In the genomic region with DNA sequence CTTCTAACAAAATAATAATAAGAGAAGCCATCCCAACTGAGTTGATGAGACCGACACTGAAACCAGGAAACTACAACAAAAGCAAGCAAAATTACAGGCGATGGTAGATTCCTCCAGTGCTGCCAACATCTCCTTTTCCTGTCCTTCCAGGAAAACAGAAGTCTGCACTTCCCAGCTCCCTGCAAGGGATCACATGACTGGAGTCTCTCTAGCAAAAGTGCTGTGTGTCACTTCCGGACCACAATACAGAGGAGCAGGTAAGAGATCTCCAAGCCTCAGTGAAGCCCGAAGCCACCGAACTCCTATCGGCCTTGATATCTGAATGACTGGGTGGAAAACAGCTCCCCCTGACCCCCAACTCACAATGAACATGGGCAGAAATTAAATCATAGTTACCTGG, we compare ENCODE assay signal across 1 cellular context.
TF ChIP-seq lines count a peak whose summit lies in the region.

No MANE protein-coding gene starts in this region.

TF ChIP-seq in WTC11, 78 proteins besides CTCF, POLR2A, EP300 and RAD21 (continued from another document):
- TF ChIP-seq, protein P1, sequence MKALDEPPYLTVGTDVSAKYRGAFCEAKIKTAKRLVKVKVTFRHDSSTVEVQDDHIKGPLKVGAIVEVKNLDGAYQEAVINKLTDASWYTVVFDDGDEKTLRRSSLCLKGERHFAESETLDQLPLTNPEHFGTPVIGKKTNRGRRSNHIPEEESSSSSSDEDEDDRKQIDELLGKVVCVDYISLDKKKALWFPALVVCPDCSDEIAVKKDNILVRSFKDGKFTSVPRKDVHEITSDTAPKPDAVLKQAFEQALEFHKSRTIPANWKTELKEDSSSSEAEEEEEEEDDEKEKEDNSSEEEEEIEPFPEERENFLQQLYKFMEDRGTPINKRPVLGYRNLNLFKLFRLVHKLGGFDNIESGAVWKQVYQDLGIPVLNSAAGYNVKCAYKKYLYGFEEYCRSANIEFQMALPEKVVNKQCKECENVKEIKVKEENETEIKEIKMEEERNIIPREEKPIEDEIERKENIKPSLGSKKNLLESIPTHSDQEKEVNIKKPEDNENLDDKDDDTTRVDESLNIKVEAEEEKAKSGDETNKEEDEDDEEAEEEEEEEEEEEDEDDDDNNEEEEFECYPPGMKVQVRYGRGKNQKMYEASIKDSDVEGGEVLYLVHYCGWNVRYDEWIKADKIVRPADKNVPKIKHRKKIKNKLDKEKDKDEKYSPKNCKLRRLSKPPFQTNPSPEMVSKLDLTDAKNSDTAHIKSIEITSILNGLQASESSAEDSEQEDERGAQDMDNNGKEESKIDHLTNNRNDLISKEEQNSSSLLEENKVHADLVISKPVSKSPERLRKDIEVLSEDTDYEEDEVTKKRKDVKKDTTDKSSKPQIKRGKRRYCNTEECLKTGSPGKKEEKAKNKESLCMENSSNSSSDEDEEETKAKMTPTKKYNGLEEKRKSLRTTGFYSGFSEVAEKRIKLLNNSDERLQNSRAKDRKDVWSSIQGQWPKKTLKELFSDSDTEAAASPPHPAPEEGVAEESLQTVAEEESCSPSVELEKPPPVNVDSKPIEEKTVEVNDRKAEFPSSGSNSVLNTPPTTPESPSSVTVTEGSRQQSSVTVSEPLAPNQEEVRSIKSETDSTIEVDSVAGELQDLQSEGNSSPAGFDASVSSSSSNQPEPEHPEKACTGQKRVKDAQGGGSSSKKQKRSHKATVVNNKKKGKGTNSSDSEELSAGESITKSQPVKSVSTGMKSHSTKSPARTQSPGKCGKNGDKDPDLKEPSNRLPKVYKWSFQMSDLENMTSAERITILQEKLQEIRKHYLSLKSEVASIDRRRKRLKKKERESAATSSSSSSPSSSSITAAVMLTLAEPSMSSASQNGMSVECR (CRISPR knock-in tag; IDR thresholded peaks at IDR 0.05; ENCODE audit: borderline replicate concordance): no peak
- no peak for TF ChIP-seq NR3C1 (CRISPR knock-in tag; conservative IDR thresholded peaks at IDR 0.05; ENCODE audit: low read depth)
TF ChIP-seq in WTC11: peak in this region for 0.
